Comparison of ENCODE assay signal across 1 cellular context in the genomic region with DNA sequence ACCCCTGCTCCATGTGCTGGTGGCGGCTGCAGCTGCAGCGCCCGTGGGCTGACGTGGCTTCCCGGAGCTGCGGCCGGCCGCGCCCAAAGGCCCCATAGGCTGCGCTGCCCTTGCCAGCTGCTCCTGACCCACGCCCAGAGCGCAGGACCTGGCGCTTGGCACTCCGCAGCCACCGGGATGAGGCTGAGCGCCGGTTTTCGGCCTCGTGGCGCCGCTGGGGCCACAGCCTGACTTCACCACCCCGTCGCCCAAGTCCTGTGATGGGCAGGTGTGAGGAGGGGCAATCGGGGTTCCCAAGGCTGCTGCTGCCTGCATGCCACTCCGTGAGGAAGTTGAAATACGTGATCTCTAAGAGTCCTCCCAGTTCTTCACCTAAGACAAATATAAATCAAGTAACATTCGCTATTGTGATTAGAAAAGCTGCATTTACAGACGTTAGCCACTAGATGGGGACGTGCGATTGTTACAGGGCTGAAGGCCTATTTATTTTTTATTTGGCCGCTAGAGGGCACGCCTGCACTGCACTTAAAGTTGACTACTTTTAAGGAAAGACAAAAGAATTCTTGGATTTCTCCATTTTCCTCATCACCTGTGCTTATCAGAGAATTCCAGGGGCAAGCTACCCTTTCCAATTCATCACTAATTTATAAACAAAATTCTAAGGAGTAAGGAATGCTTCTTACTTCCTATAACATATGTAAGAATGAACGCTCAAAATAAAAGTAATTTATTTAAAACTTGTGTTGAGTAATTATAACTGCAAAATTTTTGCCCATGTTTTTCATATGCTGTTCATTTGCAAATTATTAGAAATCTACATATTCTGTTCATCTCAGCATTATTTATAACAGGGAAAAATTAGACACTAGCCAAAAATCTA.
A peak's percentile ranks its signal among the peaks of the same experiment; 100 is the strongest.
TF ChIP-seq lines count a peak whose summit lies in the region.

No MANE protein-coding gene starts in this region.

TF ChIP-seq in IMR-90, 13 proteins besides CTCF, POLR2A, EP300 and RAD21:
- TF ChIP-seq SMC3 (IDR thresholded peaks at IDR 0.05; ENCODE audit: low read depth, low read length) = peak; percentile 93
